In the genomic region with DNA sequence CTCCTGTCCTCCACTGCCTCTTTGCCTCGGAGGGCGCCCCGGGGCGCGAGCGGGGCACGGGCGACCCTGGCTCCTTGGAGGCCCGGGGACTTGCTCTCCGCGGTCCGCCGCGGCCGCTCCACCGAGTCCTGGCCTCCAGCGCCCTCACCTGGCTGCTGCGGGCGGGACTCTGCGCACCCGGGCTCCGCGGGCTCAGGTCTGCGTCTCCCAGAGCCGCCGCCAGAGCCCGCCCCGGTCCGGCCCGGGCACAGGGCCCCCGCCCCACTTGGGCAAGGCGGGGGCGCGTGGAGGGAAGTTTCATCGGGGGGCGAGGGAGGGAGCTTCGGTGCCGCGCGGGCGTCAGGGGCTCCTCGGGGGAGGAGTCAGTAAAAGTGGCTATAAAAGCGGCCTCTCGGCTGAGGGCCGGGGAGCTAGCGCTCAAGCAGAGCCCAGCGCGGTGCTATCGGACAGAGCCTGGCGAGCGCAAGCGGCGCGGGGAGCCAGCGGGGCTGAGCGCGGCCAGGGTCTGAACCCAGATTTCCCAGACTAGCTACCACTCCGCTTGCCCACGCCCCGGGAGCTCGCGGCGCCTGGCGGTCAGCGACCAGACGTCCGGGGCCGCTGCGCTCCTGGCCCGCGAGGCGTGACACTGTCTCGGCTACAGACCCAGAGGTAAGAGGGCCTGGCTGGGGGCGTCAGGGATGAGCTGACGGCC, we compare ENCODE assay signal across 8 cellular contexts. TPM values are rescaled to one million over a fixed set of nuclear protein-coding genes. Genes with fewer than 3 reads are reported as not detected.
A peak's percentile ranks its signal among the peaks of the same experiment; 100 is the strongest.
DNase-seq lines count a peak whose midpoint lies in the region; ATAC-seq, FAIRE-seq and TF ChIP-seq lines count a peak whose summit lies in the region.

A gene with protein sequence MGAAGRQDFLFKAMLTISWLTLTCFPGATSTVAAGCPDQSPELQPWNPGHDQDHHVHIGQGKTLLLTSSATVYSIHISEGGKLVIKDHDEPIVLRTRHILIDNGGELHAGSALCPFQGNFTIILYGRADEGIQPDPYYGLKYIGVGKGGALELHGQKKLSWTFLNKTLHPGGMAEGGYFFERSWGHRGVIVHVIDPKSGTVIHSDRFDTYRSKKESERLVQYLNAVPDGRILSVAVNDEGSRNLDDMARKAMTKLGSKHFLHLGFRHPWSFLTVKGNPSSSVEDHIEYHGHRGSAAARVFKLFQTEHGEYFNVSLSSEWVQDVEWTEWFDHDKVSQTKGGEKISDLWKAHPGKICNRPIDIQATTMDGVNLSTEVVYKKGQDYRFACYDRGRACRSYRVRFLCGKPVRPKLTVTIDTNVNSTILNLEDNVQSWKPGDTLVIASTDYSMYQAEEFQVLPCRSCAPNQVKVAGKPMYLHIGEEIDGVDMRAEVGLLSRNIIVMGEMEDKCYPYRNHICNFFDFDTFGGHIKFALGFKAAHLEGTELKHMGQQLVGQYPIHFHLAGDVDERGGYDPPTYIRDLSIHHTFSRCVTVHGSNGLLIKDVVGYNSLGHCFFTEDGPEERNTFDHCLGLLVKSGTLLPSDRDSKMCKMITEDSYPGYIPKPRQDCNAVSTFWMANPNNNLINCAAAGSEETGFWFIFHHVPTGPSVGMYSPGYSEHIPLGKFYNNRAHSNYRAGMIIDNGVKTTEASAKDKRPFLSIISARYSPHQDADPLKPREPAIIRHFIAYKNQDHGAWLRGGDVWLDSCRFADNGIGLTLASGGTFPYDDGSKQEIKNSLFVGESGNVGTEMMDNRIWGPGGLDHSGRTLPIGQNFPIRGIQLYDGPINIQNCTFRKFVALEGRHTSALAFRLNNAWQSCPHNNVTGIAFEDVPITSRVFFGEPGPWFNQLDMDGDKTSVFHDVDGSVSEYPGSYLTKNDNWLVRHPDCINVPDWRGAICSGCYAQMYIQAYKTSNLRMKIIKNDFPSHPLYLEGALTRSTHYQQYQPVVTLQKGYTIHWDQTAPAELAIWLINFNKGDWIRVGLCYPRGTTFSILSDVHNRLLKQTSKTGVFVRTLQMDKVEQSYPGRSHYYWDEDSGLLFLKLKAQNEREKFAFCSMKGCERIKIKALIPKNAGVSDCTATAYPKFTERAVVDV (N-terminal part only) (plus strand): TSS at position 407 of the 694 bp plus-strand sequence. CDS start 94,510 bp downstream, outside the sequence.

- DNase-seq in A549 (ENCODE audit: low read depth in 1 of 2, low spot score in 1 of 2) (peak; percentile 81 to 88), NCI-H2196 (lab: John Stamatoyannopoulos, UW; ENCODE audit: unreplicated experiment) (peak; percentile 80), epithelial cell of proximal tubule (ENCODE audit: low read depth) (no peak), midbrain (lab: John Stamatoyannopoulos, UW) (peak; percentile 80)
- peak; percentile 68 to 76 for DNase-seq in activated CD4-positive, alpha-beta T cell treated with anti-CD3 and anti-CD28 coated beads, Interleukin-2, amount 50 U/mL, for 48 hours
- DNase-seq in stimulated activated CD8-positive, alpha-beta memory T cell treated with anti-CD3 and anti-CD28 coated beads, Interleukin-7, amount 100 ng/mL, for 24 hours (ENCODE audit: low read depth): peak; percentile 21

- POLR2A ChIA-PET in A549 (lab: Yijun Ruan, JAX): interaction anchor here (0.9 to 1.7 kb wide), 3 partner anchors 84 to 211 kb away, joined by 3 to 5 read pairs (median 3); a partner anchor contains a TSS

- H3K9me3 ChIP-seq in A549: no peaks in the 10 kb centered on the region

- FAIRE-seq in A549 (lab: Jason Lieb, UNC): no peak

- TF ChIP-seq CTCF in A549 (IDR thresholded peaks at IDR 0.05) (peak; percentile 99), GM12874 (IDR thresholded peaks at IDR 0.05; ENCODE audit: insufficient read depth, low read depth, low read length) (peak; percentile 76), epithelial cell of proximal tubule (conservative IDR thresholded peaks at IDR 0.05; ENCODE audit: low read depth, low read length) (peak; percentile 72)

- TF ChIP-seq RAD21 in A549 (conservative IDR thresholded peaks at IDR 0.05 in 1 of 2, IDR thresholded peaks at IDR 0.05 in 1 of 2): peak; percentile 85 to 99

- WGBS in A549 (ENCODE audit: missing lambda C conversion rate): 2% methylated on average over 22 of the region's 75 CpGs

- CTCF ChIA-PET in A549 (lab: Yijun Ruan, JAX): interaction anchor here (0.6 to 7.5 kb wide), 120 partner anchors 8 to 1514 kb away, joined by 3 to 362 read pairs (median 4); a partner anchor contains a TSS

- no peak for TF ChIP-seq EP300 in A549 (IDR thresholded peaks at IDR 0.05)

- peak within 1 kb of the TSS; percentile 11 to 51; a peak in 2 of 6 replicates for H3K27ac ChIP-seq in A549

- peak within 1 kb of the TSS; percentile 98 for H3K4me2 ChIP-seq in A549

- TF ChIP-seq POLR2A in A549 (IDR thresholded peaks at IDR 0.05; ENCODE audit: low read length): peak; percentile 15; the same call in 1 of the 2 replicates

- peak within 1 kb of the TSS; percentile 56 for H3K4me3 ChIP-seq in A549
- peak within 1 kb of the TSS; percentile 61 for H3K4me3 ChIP-seq in epithelial cell of proximal tubule (ENCODE audit: low read depth, low read length)

- ATAC-seq in A549 (peak; percentile 86 to 95), HG03025 (IDR thresholded peaks at IDR 0.05; ENCODE audit: low FRiP score, unreplicated experiment) (no peak)

- H3K4me1 ChIP-seq in A549: peaks cover 12% of the 10 kb centered on the region; the same call in 2 of the 3 replicates

TF ChIP-seq in A549, 52 proteins besides CTCF, POLR2A, EP300 and RAD21:
- 0 out of 2 replicates have a peak, but pooled peaks have one; percentile 62 for TF ChIP-seq HDAC2 (IDR thresholded peaks at IDR 0.05)
- TF ChIP-seq SMC3 (IDR thresholded peaks at IDR 0.05): peak; percentile 99
- peak; percentile 42; the same call in 1 of the 2 replicates for TF ChIP-seq KDM5A (IDR thresholded peaks at IDR 0.05)
- no peak for TF ChIP-seq ZNF302 (CRISPR knock-in tag; IDR thresholded peaks at IDR 0.05)
TF ChIP-seq in A549: peak in this region for 3.

RNA-seq across cellular contexts. Expression of the gene that starts here (rescaled TPM):
- polyA plus RNA-seq in A549 (2011; rRNA removed) (0.84 and 1.1 TPM in 2 replicates), A549 (2017; fragmentation: RNase III; extraction: RNeasy Plus Mini Kit Qiagen cat#74134 plus additional on column Dnase treatment) (0.32 to 0.75 TPM (median 0.54 TPM) in 3 replicates)
- polyA plus RNA-seq in A549 (2012; cell fraction: cytosol; rRNA removed): 0.05 and 0.22 TPM in 2 replicates
- 0.11 and 0.16 TPM in 2 replicates for polyA plus RNA-seq in A549 (2012; cell fraction: nucleus; rRNA removed)
- 2.0 and 2.4 TPM in 2 replicates for polyA minus RNA-seq in A549 (2011; rRNA and poly(A)+ RNA removed)
- total RNA-seq in epithelial cell of proximal tubule: 0.06 and 0.07 TPM in 2 replicates
